In the genomic region with DNA sequence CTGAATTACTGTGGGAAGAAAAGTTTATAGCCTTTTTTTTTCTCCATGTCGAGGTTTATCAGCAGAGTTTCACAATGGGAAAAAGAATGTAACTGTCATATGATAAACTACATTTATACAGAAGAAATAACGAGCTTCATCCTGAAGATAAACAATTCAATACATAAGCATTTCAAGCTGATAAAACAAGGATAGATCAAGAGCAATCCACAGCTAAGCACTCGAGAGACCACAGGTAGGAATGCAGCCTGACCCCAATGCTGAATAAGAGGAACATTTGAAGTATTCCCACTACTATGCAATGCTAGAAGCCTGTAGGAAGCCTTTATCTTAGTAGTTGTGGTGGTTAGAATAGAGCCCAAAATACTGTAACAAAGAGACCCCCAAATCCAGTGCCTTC, we compare ENCODE assay signal across 1 cellular context.
TF ChIP-seq lines count a peak whose summit lies in the region.

No MANE protein-coding gene starts in this region.

TF ChIP-seq in GM23338, 12 proteins besides CTCF, POLR2A, EP300 and RAD21:
- TF ChIP-seq ZNF462 (CRISPR knock-in tag; IDR thresholded peaks at IDR 0.05) (no peak), NANOG (IDR thresholded peaks at IDR 0.05; ENCODE audit: borderline replicate concordance) (no peak), ZNF114 (CRISPR knock-in tag; IDR thresholded peaks at IDR 0.05) (no peak), ZNF331 (CRISPR knock-in tag; IDR thresholded peaks at IDR 0.05; ENCODE audit: low read depth) (no peak), POLR2AphosphoS5 (IDR thresholded peaks at IDR 0.05; ENCODE audit: low read depth) (no peak)
- TF ChIP-seq, protein P1, sequence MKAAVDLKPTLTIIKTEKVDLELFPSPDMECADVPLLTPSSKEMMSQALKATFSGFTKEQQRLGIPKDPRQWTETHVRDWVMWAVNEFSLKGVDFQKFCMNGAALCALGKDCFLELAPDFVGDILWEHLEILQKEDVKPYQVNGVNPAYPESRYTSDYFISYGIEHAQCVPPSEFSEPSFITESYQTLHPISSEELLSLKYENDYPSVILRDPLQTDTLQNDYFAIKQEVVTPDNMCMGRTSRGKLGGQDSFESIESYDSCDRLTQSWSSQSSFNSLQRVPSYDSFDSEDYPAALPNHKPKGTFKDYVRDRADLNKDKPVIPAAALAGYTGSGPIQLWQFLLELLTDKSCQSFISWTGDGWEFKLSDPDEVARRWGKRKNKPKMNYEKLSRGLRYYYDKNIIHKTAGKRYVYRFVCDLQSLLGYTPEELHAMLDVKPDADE (IDR thresholded peaks at IDR 0.05) = no peak
